In the genomic region with DNA sequence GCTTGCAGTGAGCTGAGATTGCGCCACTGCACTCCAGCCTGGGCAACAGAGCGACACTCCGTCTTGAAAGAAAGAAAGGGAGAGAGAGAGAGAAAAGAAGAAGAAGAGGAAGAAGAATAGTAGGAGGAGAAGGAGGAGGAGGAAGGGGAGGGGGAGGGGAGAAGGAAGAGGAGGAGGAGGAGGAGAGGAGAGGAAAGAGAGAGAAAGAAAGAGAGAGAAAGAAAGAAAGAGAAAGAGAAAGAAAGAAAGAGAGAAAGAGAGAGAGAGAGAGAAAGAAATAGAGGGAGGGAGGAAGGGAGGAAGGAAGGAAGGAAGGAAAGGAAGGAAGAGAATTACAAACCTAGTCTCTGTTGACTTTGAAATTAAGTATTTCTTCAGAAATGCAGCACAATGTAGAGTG, we compare ENCODE assay signal across 28 cellular contexts.
"Had no signal": no experiment of that assay in that cellular context is flagged by ENCODE, and none has a peak within 500 bp of the region (broad histone marks: within the 10 kb centered on the region; RNA-seq: fewer than 3 reads in every experiment).

No MANE protein-coding gene starts in this region.

- H3K27ac Mint-ChIP-seq: activated CD4-positive, alpha-beta memory T cell treated with anti-CD3 and anti-CD28 coated beads, Interleukin-2, amount 10 ng/mL, durations not matched to agents 7 days and 5 days; activated CD4-positive, alpha-beta T cell treated with anti-CD3 and anti-CD28 coated beads, Interleukin-2, amount 10 ng/mL, durations not matched to agents 7 days and 5 days; activated naive CD4-positive, alpha-beta T cell treated with anti-CD3 and anti-CD28 coated beads, Interleukin-2, amount 10 ng/mL, durations not matched to agents 7 days and 5 days; activated naive CD8-positive, alpha-beta T cell treated with anti-CD3 and anti-CD28 coated beads, Interleukin-2, amount 10 ng/mL, durations not matched to agents 7 days and 5 days; activated T-cell treated with anti-CD3 and anti-CD28 coated beads, Interleukin-2, amount 50 U/mL, for 24 hours; activated T-cell treated with anti-CD3 and anti-CD28 coated beads, Interleukin-2, amount 50 U/mL, for 72 hours; brain; dendritic cell treated with granulocyte-macrophage colony-stimulating factor and Interleukin-4, amounts not matched to agents 40 ng/mL and 50 ng/mL, for 4 days; endodermal cell had no signal

- DNase-seq: activated CD4-positive, alpha-beta memory T cell treated with anti-CD3 and anti-CD28 coated beads, Interleukin-2, amount 10 ng/mL, durations not matched to agents 7 days and 5 days; activated CD4-positive, alpha-beta T cell treated with anti-CD3 and anti-CD28 coated beads for 1 hour; activated CD4-positive, alpha-beta T cell treated with anti-CD3 and anti-CD28 coated beads for 4 hours; activated CD4-positive, alpha-beta T cell treated with anti-CD3 and anti-CD28 coated beads, Interleukin-2, amount 10 ng/mL, durations not matched to agents 7 days and 5 days; activated CD4-positive, alpha-beta T cell treated with anti-CD3 and anti-CD28 coated beads, Interleukin-2, amount 50 U/mL, for 4 hours; activated CD8-positive, alpha-beta memory T cell treated with anti-CD3 and anti-CD28 coated beads, Interleukin-2, amount 50 U/mL, for 48 hours; activated gamma-delta T cell; activated naive CD4-positive, alpha-beta T cell; activated naive CD4-positive, alpha-beta T cell treated with anti-CD3 and anti-CD28 coated beads, Interleukin-2, amount 10 ng/mL, durations not matched to agents 7 days and 5 days; activated naive CD8-positive, alpha-beta T cell treated with anti-CD3 and anti-CD28 coated beads, Interleukin-2, amount 10 ng/mL, durations not matched to agents 7 days and 5 days; activated T-cell treated with anti-CD3 and anti-CD28 coated beads for 4 hours; activated T-cell treated with anti-CD3 and anti-CD28 coated beads, Interleukin-2, amount 50 U/mL, for 24 hours; activated T-cell treated with anti-CD3 and anti-CD28 coated beads, Interleukin-2, amount 50 U/mL, for 72 hours; central memory CD4-positive, alpha-beta T cell; dorsolateral prefrontal cortex; effector memory CD4-positive, alpha-beta T cell; endodermal cell; foreskin fibroblast; head of caudate nucleus; T-helper 2 cell had no signal

- H3K9me3 Mint-ChIP-seq: activated CD4-positive, alpha-beta memory T cell treated with anti-CD3 and anti-CD28 coated beads, Interleukin-2, amount 10 ng/mL, durations not matched to agents 7 days and 5 days; activated naive CD4-positive, alpha-beta T cell treated with anti-CD3 and anti-CD28 coated beads, Interleukin-2, amount 10 ng/mL, durations not matched to agents 7 days and 5 days; activated naive CD4-positive, alpha-beta T cell treated with anti-CD3 and anti-CD28 coated beads, Interleukin-2, amount 50 U/mL, for 72 hours; activated naive CD8-positive, alpha-beta T cell treated with anti-CD3 and anti-CD28 coated beads, Interleukin-2, amount 10 ng/mL, durations not matched to agents 7 days and 5 days; activated T-cell treated with anti-CD3 and anti-CD28 coated beads, Interleukin-2, amount 50 U/mL, for 24 hours; activated T-cell treated with anti-CD3 and anti-CD28 coated beads, Interleukin-2, amount 50 U/mL, for 72 hours; brain; dendritic cell treated with granulocyte-macrophage colony-stimulating factor and Interleukin-4, amounts not matched to agents 40 ng/mL and 50 ng/mL, for 4 days; endodermal cell had no signal

- H3K36me3 ChIP-seq: ascending aorta, breast epithelium, cardiac muscle cell had no signal

- H3K9me3 ChIP-seq: ascending aorta, breast epithelium had no signal

- H3K4me3 ChIP-seq: ascending aorta, breast epithelium, cardiac muscle cell, coronary artery, dorsolateral prefrontal cortex had no signal

- H3K27me3 ChIP-seq: ascending aorta, breast epithelium, cardiac muscle cell, dorsolateral prefrontal cortex had no signal

- H3K27me3 Mint-ChIP-seq: activated CD4-positive, alpha-beta memory T cell treated with anti-CD3 and anti-CD28 coated beads, Interleukin-2, amount 10 ng/mL, durations not matched to agents 7 days and 5 days; activated T-cell treated with anti-CD3 and anti-CD28 coated beads, Interleukin-2, amount 50 U/mL, for 24 hours had no signal

- H3K36me3 Mint-ChIP-seq: activated naive CD4-positive, alpha-beta T cell treated with anti-CD3 and anti-CD28 coated beads, Interleukin-2, amount 10 ng/mL, durations not matched to agents 7 days and 5 days; activated naive CD4-positive, alpha-beta T cell treated with anti-CD3 and anti-CD28 coated beads, Interleukin-2, amount 50 U/mL, for 72 hours; brain had no signal

- H3K27ac ChIP-seq: ascending aorta, breast epithelium, cardiac muscle cell, coronary artery, dorsolateral prefrontal cortex had no signal

- H3K4me3 Mint-ChIP-seq: activated CD4-positive, alpha-beta memory T cell treated with anti-CD3 and anti-CD28 coated beads, Interleukin-2, amount 10 ng/mL, durations not matched to agents 7 days and 5 days; activated CD4-positive, alpha-beta T cell treated with anti-CD3 and anti-CD28 coated beads, Interleukin-2, amount 10 ng/mL, durations not matched to agents 7 days and 5 days; activated naive CD4-positive, alpha-beta T cell treated with anti-CD3 and anti-CD28 coated beads, Interleukin-2, amount 10 ng/mL, durations not matched to agents 7 days and 5 days; activated naive CD8-positive, alpha-beta T cell treated with anti-CD3 and anti-CD28 coated beads, Interleukin-2, amount 10 ng/mL, durations not matched to agents 7 days and 5 days; activated T-cell treated with anti-CD3 and anti-CD28 coated beads, Interleukin-2, amount 50 U/mL, for 24 hours; activated T-cell treated with anti-CD3 and anti-CD28 coated beads, Interleukin-2, amount 50 U/mL, for 72 hours; brain; dendritic cell treated with granulocyte-macrophage colony-stimulating factor and Interleukin-4, amounts not matched to agents 40 ng/mL and 50 ng/mL, for 4 days; endodermal cell had no signal

- H3K4me1 ChIP-seq: ascending aorta, breast epithelium had no signal

- ATAC-seq: activated naive CD4-positive, alpha-beta T cell treated with anti-CD3 and anti-CD28 coated beads, Interleukin-2, amount 50 U/mL, for 72 hours; activated T-cell treated with anti-CD3 and anti-CD28 coated beads, Interleukin-2, amount 50 U/mL, for 72 hours; esophagus mucosa had no signal
